Comparison of ENCODE assay signal across 10 cellular contexts in genomic region chr13:69935043-69935442, GRCh38.
DNase-seq lines count a peak whose midpoint lies in the region; ATAC-seq and TF ChIP-seq lines count a peak whose summit lies in the region.
"Had no signal": no experiment of that assay in that cellular context is flagged by ENCODE, and none has a peak within 500 bp of the region (broad histone marks: within the 10 kb centered on the region; RNA-seq: fewer than 3 reads in every experiment).

No MANE protein-coding gene starts in this region.

- DNase-seq in CMK (ENCODE audit: low read depth) (peak; percentile 5), HT-29 (ENCODE audit: low spot score) (peak; percentile 79), astrocyte of the cerebellum (ENCODE audit: low read depth) (no peak), DMS153 (lab: John Stamatoyannopoulos, UW) (no peak), NCI-H2081 treated with DMSO at 0.1 percent for 48 hours (lab: John Stamatoyannopoulos, UW) (no peak), iPS-NIHi7 (ENCODE audit: extremely low spot score) (no peak), AG08396 (ENCODE audit: low spot score) (no peak)
- DNase-seq: NCI-H1436 treated with DMSO at 0.1 percent for 48 hours had no signal

- in situ Hi-C loops in astrocyte of the cerebellum (cut with HindIII; ENCODE audit: low sequenced_read_pairs): no loop called here

- TF ChIP-seq CTCF in astrocyte of the cerebellum (IDR thresholded peaks at IDR 0.05; ENCODE audit: low read depth, low read length, missing control alignments): peak; percentile 29

- H3K4me3 ChIP-seq in astrocyte of the cerebellum (ENCODE audit: low read depth, low read length): no peak overlapping the region
- H3K4me3 ChIP-seq: hepatocyte had no signal

- ATAC-seq in GM21381 (IDR thresholded peaks at IDR 0.05; ENCODE audit: unreplicated experiment): peak; percentile 71

Comparison
In these comparisons a context has a peak if more than half of its experiments do, and no peak if none do; other contexts are left out.
1. DNase-seq: peak in CMK (single experiment) and HT-29 (single experiment); none in astrocyte of the cerebellum (single experiment), DMS153 (single experiment), NCI-H2081 treated with DMSO at 0.1 percent for 48 hours (single experiment), iPS-NIHi7 (single experiment) and AG08396 (single experiment).